ENCODE assay signal across 21 cellular contexts in the genomic region with DNA sequence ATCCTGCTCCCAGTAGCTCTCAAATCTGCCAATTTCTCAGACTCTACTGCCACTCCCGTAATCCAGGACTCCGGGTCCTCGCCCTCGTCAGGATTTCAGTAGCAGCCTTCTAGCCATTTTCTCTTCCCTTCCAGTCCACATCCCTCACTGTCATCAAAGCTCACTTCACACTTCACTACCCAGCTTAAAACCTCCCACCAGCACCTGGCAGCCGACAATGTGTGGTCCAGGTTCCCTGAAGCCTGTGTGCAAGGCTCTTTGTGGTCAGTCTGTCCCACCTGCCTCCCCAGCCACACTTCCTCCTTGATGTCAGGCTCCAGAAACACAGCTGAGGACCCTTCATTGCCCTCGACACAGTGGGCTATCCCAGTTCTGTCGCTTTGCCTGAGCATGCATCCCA.
DNase-seq lines count a peak whose midpoint lies in the region; TF ChIP-seq lines count a peak whose summit lies in the region.
"Had no signal": no experiment of that assay in that cellular context is flagged by ENCODE, and none has a peak within 500 bp of the region (broad histone marks: within the 10 kb centered on the region; RNA-seq: fewer than 3 reads in every experiment).

No MANE protein-coding gene starts in this region.

- no peak overlapping the region for H3K18ac ChIP-seq in mesenchymal stem cell (ENCODE audit: low read depth in 1 of 2, low read length in 2 of 2)

- H3K4me3 ChIP-seq in BLaER1 (no peak overlapping the region), mesenchymal stem cell (ENCODE audit: insufficient read depth in 1 of 2, low read depth in 1 of 2, low read length in 2 of 2) (no peak overlapping the region), breast epithelium (no peak overlapping the region), hepatocyte (no peak overlapping the region), prostate gland (no peak overlapping the region)
- H3K4me3 ChIP-seq: GM23248, HAP-1, SJCRH30 had no signal

- no peaks in the 10 kb centered on the region for H3K9me3 ChIP-seq in BLaER1
- no peaks in the 10 kb centered on the region for H3K9me3 ChIP-seq in mesenchymal stem cell (ENCODE audit: control insufficient read depth, low read length)
- no peaks in the 10 kb centered on the region for H3K9me3 ChIP-seq in breast epithelium
- H3K9me3 ChIP-seq in hepatocyte (ENCODE audit: low read depth) = no peaks in the 10 kb centered on the region
- no peaks in the 10 kb centered on the region for H3K9me3 ChIP-seq in prostate gland
- H3K9me3 ChIP-seq: HAP-1, SJCRH30 had no signal

- no peaks in the 10 kb centered on the region for H3K9me2 ChIP-seq in hepatocyte (replicated peaks; ENCODE audit: insufficient read depth)

- DNase-seq in DMS79 treated with DMSO at 0.1 percent for 48 hours (lab: John Stamatoyannopoulos, UW) = peak; percentile 17
- DNase-seq in DMS79 (lab: John Stamatoyannopoulos, UW) = no peak
- peak; percentile 31 for DNase-seq in NCI-H69 (lab: John Stamatoyannopoulos, UW)
- DNase-seq in mesenchymal stem cell = no peak
- DNase-seq in breast epithelium (ENCODE audit: low spot score in 2 of 2) = no peak
- DNase-seq in hepatocyte (ENCODE audit: low spot score) = no peak
- no peak for DNase-seq in prostate gland (ENCODE audit: low spot score)
- DNase-seq: Calu3; CD4-positive, alpha-beta T cell; GM23248; Kasumi-1; MM.1S; NCI-H1105; NCI-H187 treated with DMSO at 0.1 percent for 48 hours; NCI-H2171; PC-3 had no signal

- H3K4me2 ChIP-seq in BLaER1 = peak overlapping the region; percentile 95
- no peak overlapping the region for H3K4me2 ChIP-seq in mesenchymal stem cell (ENCODE audit: low read length, poor library complexity, severe bottlenecking)
- no peak overlapping the region for H3K4me2 ChIP-seq in hepatocyte

- no peak overlapping the region for H2BK5ac ChIP-seq in mesenchymal stem cell (ENCODE audit: low read depth, low read length, poor library complexity, severe bottlenecking)

- H4K8ac ChIP-seq in mesenchymal stem cell (ENCODE audit: low read length) = no peak overlapping the region

- no peaks in the 10 kb centered on the region for H4K20me1 ChIP-seq in BLaER1
- H4K20me1 ChIP-seq in hepatocyte (ENCODE audit: insufficient read depth, poor library complexity, severe bottlenecking) = no peaks in the 10 kb centered on the region

- TF ChIP-seq POLR2A in breast epithelium (IDR thresholded peaks at IDR 0.05) = no peak
- TF ChIP-seq POLR2A in prostate gland (IDR thresholded peaks at IDR 0.05) = no peak

- no peak overlapping the region for H3K14ac ChIP-seq in mesenchymal stem cell (ENCODE audit: low read length in 2 of 2)

- no peak overlapping the region for H2AFZ ChIP-seq in mesenchymal stem cell (ENCODE audit: low read depth, low read length)
- H2AFZ ChIP-seq in hepatocyte = no peak overlapping the region
- H2AFZ ChIP-seq: GM23248 had no signal

- peaks cover 2% of the 10 kb centered on the region for H3K79me1 ChIP-seq in mesenchymal stem cell (replicated peaks; ENCODE audit: low read length, poor library complexity, severe bottlenecking)

- no peak overlapping the region for H3K23ac ChIP-seq in mesenchymal stem cell (ENCODE audit: low read length in 2 of 2)

- H4K91ac ChIP-seq in mesenchymal stem cell (ENCODE audit: low read length) = no peak overlapping the region

- H3K79me2 ChIP-seq in hepatocyte = no peaks in the 10 kb centered on the region

- no peaks in the 10 kb centered on the region for H3K27me3 ChIP-seq in BLaER1
- peaks cover 0 to 9% of the 10 kb centered on the region in 2 experiments for H3K27me3 ChIP-seq in mesenchymal stem cell (ENCODE audit: control insufficient read depth in 1 of 2, insufficient read depth in 1 of 2, low read length in 2 of 2)
- H3K27me3 ChIP-seq in breast epithelium = no peaks in the 10 kb centered on the region
- H3K27me3 ChIP-seq in hepatocyte = no peaks in the 10 kb centered on the region
- no peaks in the 10 kb centered on the region for H3K27me3 ChIP-seq in prostate gland (replicated peaks; ENCODE audit: insufficient read depth)
- H3K27me3 ChIP-seq: SJCRH30 had no signal

- TF ChIP-seq CTCF in breast epithelium (IDR thresholded peaks at IDR 0.05) (no peak), hepatocyte (IDR thresholded peaks at IDR 0.05; ENCODE audit: poor library complexity) (no peak), prostate gland (IDR thresholded peaks at IDR 0.05) (no peak)

- peak overlapping the region; percentile 7 for H2AK5ac ChIP-seq in mesenchymal stem cell (ENCODE audit: low read length, severe bottlenecking)

- no peak overlapping the region for H3K4ac ChIP-seq in mesenchymal stem cell (ENCODE audit: low read depth in 1 of 2, low read length in 2 of 2)

- H3K9ac ChIP-seq in BLaER1 (no peak overlapping the region), mesenchymal stem cell (ENCODE audit: low read length) (no peak overlapping the region)
- H3K9ac ChIP-seq: GM23248 had no signal

- H2BK12ac ChIP-seq in mesenchymal stem cell (ENCODE audit: low read length in 2 of 2) = no peak overlapping the region

- H3K27ac ChIP-seq in BLaER1 (peak overlapping the region; percentile 96), mesenchymal stem cell (ENCODE audit: low read length, poor library complexity, severe bottlenecking) (no peak overlapping the region), breast epithelium (no peak overlapping the region), hepatocyte (no peak overlapping the region), prostate gland (no peak overlapping the region)
- H3K27ac ChIP-seq: 22Rv1, GM23248, RWPE1, SJCRH30 had no signal

- peaks cover 85% of the 10 kb centered on the region for H3K4me1 ChIP-seq in BLaER1
- peaks cover 28% of the 10 kb centered on the region for H3K4me1 ChIP-seq in mesenchymal stem cell (ENCODE audit: control insufficient read depth, insufficient read depth, low read depth, low read length)
- no peaks in the 10 kb centered on the region for H3K4me1 ChIP-seq in breast epithelium
- no peaks in the 10 kb centered on the region for H3K4me1 ChIP-seq in hepatocyte (ENCODE audit: insufficient read depth)
- H3K4me1 ChIP-seq in prostate gland (replicated peaks) = no peaks in the 10 kb centered on the region

- no peaks in the 10 kb centered on the region for H3K36me3 ChIP-seq in BLaER1
- no peaks in the 10 kb centered on the region for H3K36me3 ChIP-seq in mesenchymal stem cell (ENCODE audit: control insufficient read depth in 1 of 2, insufficient read depth in 2 of 2, low read depth in 1 of 2, low read length in 2 of 2)
- no peaks in the 10 kb centered on the region for H3K36me3 ChIP-seq in breast epithelium
- H3K36me3 ChIP-seq in hepatocyte (replicated peaks; ENCODE audit: insufficient read depth, low read depth) = no peaks in the 10 kb centered on the region
- no peaks in the 10 kb centered on the region for H3K36me3 ChIP-seq in prostate gland
- H3K36me3 ChIP-seq: HAP-1, SJCRH30 had no signal

- H2BK15ac ChIP-seq in mesenchymal stem cell (ENCODE audit: low read depth, poor library complexity, severe bottlenecking) = no peak overlapping the region

- H2BK120ac ChIP-seq in mesenchymal stem cell (ENCODE audit: low read depth, low read length) = no peak overlapping the region

- intact Hi-C loops in breast epithelium (cut with DNase I; ENCODE audit: low total_unique reads) (no loop called here), prostate gland (cut with DNase I) (no loop called here)

- 84% methylated on average over 7 of the region's 7 CpGs for WGBS in mesenchymal stem cell
- WGBS in hepatocyte (ENCODE audit: low lambda C conversion rate, missing lambda C conversion rate) = 87% methylated on average over 7 of the region's 7 CpGs
- WGBS in prostate gland = 92% methylated on average over 7 of the region's 7 CpGs

Comparison
In these comparisons a context has a peak if more than half of its experiments do, and no peak if none do; other contexts are left out.
1. DNase-seq: peak in DMS79 treated with DMSO at 0.1 percent for 48 hours (single experiment) and NCI-H69 (single experiment); none in DMS79 (single experiment), mesenchymal stem cell (single experiment), breast epithelium (0 of 2), hepatocyte (single experiment) and prostate gland (single experiment).